Comparison of ENCODE assay signal across 24 cellular contexts in genomic region chr5:18798058-18798457, GRCh38.
"Had no signal": no experiment of that assay in that cellular context is flagged by ENCODE, and none has a peak within 500 bp of the region (broad histone marks: within the 10 kb centered on the region; RNA-seq: fewer than 3 reads in every experiment).

No MANE protein-coding gene starts in this region.

- H3K27me3 ChIP-seq: colonic mucosa, gastroesophageal sphincter, right lobe of liver, stomach, suprapubic skin, tibial nerve had no signal

- ATAC-seq: activated CD4-positive, alpha-beta T cell treated with anti-CD3 and anti-CD28 coated beads for 36 hours; gastroesophageal sphincter; mucosa of descending colon; right lobe of liver; stimulated activated effector memory CD8-positive, alpha-beta T cell treated with anti-CD3 and anti-CD28 coated beads, Interleukin-12 subunit alpha, Interleukin-12 subunit beta, amount 100 ng/mL, for 72 hours had no signal

- H3K9me3 Mint-ChIP-seq: activated B cell treated with CpG ODN at 0.5 μM for 24 hours; activated naive CD8-positive, alpha-beta T cell treated with anti-CD3 and anti-CD28 coated beads for 36 hours; nephron progenitor cell; T-helper 1 cell treated with Interleukin-12 subunit alpha and Interleukin-12 subunit beta and Interleukin-4 antibody, amounts not matched to agents 30 μg/mL and 1 μg/mL, for 36 hours had no signal

- DNase-seq: activated B cell treated with CpG ODN at 0.5 μM for 24 hours; activated CD4-positive, alpha-beta T cell treated with anti-CD3 and anti-CD28 coated beads for 36 hours; activated CD4-positive, alpha-beta T cell treated with anti-CD3 and anti-CD28 coated beads, Interleukin-2, amount 50 U/mL, for 48 hours; activated naive CD4-positive, alpha-beta T cell treated with Interleukin-2 at 50 U/mL for 16 hours; activated naive CD8-positive, alpha-beta T cell treated with anti-CD3 and anti-CD28 coated beads for 36 hours; activated T-cell treated with anti-CD3 and anti-CD28 coated beads, Interleukin-2, amount 50 U/mL, for 48 hours; amniotic stem cell; colonic mucosa; head of caudate nucleus; hypothalamus; mucosa of descending colon; nephron progenitor cell; occipital lobe; right lobe of liver; stimulated activated CD4-positive, alpha-beta T cell treated with anti-CD3 and anti-CD28 coated beads, Interleukin-2, amount 100 ng/mL, for 24 hours; stomach; T1000 had no signal

- H3K36me3 Mint-ChIP-seq: activated naive CD8-positive, alpha-beta T cell treated with anti-CD3 and anti-CD28 coated beads for 36 hours; stimulated activated effector memory CD8-positive, alpha-beta T cell treated with anti-CD3 and anti-CD28 coated beads, Interleukin-12 subunit alpha, Interleukin-12 subunit beta, amount 100 ng/mL, for 72 hours had no signal

- H3K36me3 ChIP-seq: colonic mucosa, gastroesophageal sphincter, right lobe of liver, stomach, suprapubic skin, tibial nerve had no signal

- H3K4me3 ChIP-seq: colonic mucosa, gastroesophageal sphincter, mucosa of descending colon, right lobe of liver, skin epidermis, stomach, suprapubic skin, tibial nerve had no signal

- H3K27ac ChIP-seq: colonic mucosa, epithelial cell of prostate, gastroesophageal sphincter, right lobe of liver, skin epidermis, stomach, suprapubic skin, tibial nerve had no signal

- H3K4me1 ChIP-seq: colonic mucosa, gastroesophageal sphincter, right lobe of liver, stomach, suprapubic skin, tibial nerve had no signal

- H3K4me3 Mint-ChIP-seq: activated B cell treated with CpG ODN at 0.5 μM for 24 hours; activated CD4-positive, alpha-beta T cell treated with anti-CD3 and anti-CD28 coated beads for 36 hours; activated naive CD8-positive, alpha-beta T cell treated with anti-CD3 and anti-CD28 coated beads for 36 hours; nephron progenitor cell; stimulated activated effector memory CD8-positive, alpha-beta T cell treated with anti-CD3 and anti-CD28 coated beads, Interleukin-12 subunit alpha, Interleukin-12 subunit beta, amount 100 ng/mL, for 72 hours; T-helper 1 cell treated with Interleukin-12 subunit alpha and Interleukin-12 subunit beta and Interleukin-4 antibody, amounts not matched to agents 30 μg/mL and 1 μg/mL, for 36 hours had no signal

- H3K27ac Mint-ChIP-seq: activated B cell treated with CpG ODN at 0.5 μM for 24 hours; activated CD4-positive, alpha-beta T cell treated with anti-CD3 and anti-CD28 coated beads for 36 hours; activated naive CD8-positive, alpha-beta T cell treated with anti-CD3 and anti-CD28 coated beads for 36 hours; nephron progenitor cell; stimulated activated effector memory CD8-positive, alpha-beta T cell treated with anti-CD3 and anti-CD28 coated beads, Interleukin-12 subunit alpha, Interleukin-12 subunit beta, amount 100 ng/mL, for 72 hours; T-helper 1 cell treated with Interleukin-12 subunit alpha and Interleukin-12 subunit beta and Interleukin-4 antibody, amounts not matched to agents 30 μg/mL and 1 μg/mL, for 36 hours had no signal

- H3K27me3 Mint-ChIP-seq: activated B cell treated with CpG ODN at 0.5 μM for 24 hours; activated naive CD8-positive, alpha-beta T cell treated with anti-CD3 and anti-CD28 coated beads for 36 hours had no signal

- H3K9me3 ChIP-seq: colonic mucosa, gastroesophageal sphincter, mucosa of descending colon, right lobe of liver, suprapubic skin, tibial nerve had no signal

- H3K4me1 Mint-ChIP-seq: activated B cell treated with CpG ODN at 0.5 μM for 24 hours; activated CD4-positive, alpha-beta T cell treated with anti-CD3 and anti-CD28 coated beads for 36 hours; activated naive CD8-positive, alpha-beta T cell treated with anti-CD3 and anti-CD28 coated beads for 36 hours; stimulated activated effector memory CD8-positive, alpha-beta T cell treated with anti-CD3 and anti-CD28 coated beads, Interleukin-12 subunit alpha, Interleukin-12 subunit beta, amount 100 ng/mL, for 72 hours had no signal
